2 cellular contexts compared by ENCODE assay signal in the genomic region with DNA sequence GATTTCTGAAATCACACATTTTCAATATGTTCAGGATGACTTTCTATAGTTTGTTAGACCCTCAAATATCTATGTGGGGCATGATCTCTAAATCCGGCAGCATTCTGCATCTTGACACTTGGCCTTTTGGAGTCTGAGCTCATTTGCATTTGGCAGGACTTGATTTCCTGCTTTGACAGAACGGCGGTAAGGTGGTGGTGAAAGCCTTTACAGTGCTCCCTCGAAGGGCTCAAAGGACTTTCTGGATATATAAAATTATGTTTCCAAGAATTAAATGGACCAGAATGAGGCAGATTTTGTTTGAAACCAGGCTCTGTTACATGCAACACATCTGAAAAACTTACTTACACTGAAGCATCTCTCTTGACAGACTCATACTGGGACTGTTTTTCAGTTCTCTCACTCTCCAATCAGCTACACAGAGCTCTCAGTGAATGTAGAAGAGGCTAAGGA.
TF ChIP-seq lines count a peak whose summit lies in the region.

No MANE protein-coding gene starts in this region.

TF ChIP-seq in liver, 16 proteins besides CTCF, POLR2A, EP300 and RAD21 (continued from another document):
- no peak for TF ChIP-seq REST (IDR thresholded peaks at IDR 0.05)
- TF ChIP-seq FOXA2 (IDR thresholded peaks at IDR 0.05): no peak
- TF ChIP-seq YY1 (IDR thresholded peaks at IDR 0.05): no peak
- no peak for TF ChIP-seq SP1 (IDR thresholded peaks at IDR 0.05)
- TF ChIP-seq, protein P1, sequence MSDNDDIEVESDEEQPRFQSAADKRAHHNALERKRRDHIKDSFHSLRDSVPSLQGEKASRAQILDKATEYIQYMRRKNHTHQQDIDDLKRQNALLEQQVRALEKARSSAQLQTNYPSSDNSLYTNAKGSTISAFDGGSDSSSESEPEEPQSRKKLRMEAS (IDR thresholded peaks at IDR 0.05): no peak
- no peak for TF ChIP-seq TAF1 (conservative IDR thresholded peaks at IDR 0.05)
- TF ChIP-seq NR2F2 (IDR thresholded peaks at IDR 0.05): no peak
- TF ChIP-seq ATF3 (IDR thresholded peaks at IDR 0.05): no peak
- TF ChIP-seq HNF4A (conservative IDR thresholded peaks at IDR 0.05): no peak
- TF ChIP-seq ZBTB33 (IDR thresholded peaks at IDR 0.05): no peak
TF ChIP-seq in liver: peak in this region for 0.

TF ChIP-seq in HepG2, 621 proteins besides CTCF, POLR2A, EP300 and RAD21 (continued from another document):
- TF ChIP-seq, protein P2, sequence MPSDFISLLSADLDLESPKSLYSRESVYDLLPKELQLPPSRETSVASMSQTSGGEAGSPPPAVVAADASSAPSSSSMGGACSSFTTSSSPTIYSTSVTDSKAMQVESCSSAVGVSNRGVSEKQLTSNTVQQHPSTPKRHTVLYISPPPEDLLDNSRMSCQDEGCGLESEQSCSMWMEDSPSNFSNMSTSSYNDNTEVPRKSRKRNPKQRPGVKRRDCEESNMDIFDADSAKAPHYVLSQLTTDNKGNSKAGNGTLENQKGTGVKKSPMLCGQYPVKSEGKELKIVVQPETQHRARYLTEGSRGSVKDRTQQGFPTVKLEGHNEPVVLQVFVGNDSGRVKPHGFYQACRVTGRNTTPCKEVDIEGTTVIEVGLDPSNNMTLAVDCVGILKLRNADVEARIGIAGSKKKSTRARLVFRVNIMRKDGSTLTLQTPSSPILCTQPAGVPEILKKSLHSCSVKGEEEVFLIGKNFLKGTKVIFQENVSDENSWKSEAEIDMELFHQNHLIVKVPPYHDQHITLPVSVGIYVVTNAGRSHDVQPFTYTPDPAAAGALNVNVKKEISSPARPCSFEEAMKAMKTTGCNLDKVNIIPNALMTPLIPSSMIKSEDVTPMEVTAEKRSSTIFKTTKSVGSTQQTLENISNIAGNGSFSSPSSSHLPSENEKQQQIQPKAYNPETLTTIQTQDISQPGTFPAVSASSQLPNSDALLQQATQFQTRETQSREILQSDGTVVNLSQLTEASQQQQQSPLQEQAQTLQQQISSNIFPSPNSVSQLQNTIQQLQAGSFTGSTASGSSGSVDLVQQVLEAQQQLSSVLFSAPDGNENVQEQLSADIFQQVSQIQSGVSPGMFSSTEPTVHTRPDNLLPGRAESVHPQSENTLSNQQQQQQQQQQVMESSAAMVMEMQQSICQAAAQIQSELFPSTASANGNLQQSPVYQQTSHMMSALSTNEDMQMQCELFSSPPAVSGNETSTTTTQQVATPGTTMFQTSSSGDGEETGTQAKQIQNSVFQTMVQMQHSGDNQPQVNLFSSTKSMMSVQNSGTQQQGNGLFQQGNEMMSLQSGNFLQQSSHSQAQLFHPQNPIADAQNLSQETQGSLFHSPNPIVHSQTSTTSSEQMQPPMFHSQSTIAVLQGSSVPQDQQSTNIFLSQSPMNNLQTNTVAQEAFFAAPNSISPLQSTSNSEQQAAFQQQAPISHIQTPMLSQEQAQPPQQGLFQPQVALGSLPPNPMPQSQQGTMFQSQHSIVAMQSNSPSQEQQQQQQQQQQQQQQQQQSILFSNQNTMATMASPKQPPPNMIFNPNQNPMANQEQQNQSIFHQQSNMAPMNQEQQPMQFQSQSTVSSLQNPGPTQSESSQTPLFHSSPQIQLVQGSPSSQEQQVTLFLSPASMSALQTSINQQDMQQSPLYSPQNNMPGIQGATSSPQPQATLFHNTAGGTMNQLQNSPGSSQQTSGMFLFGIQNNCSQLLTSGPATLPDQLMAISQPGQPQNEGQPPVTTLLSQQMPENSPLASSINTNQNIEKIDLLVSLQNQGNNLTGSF (CRISPR knock-in tag; IDR thresholded peaks at IDR 0.05): no peak
- TF ChIP-seq ZBTB39 (CRISPR knock-in tag; IDR thresholded peaks at IDR 0.05) (no peak), ZNF10 (CRISPR knock-in tag; IDR thresholded peaks at IDR 0.05; ENCODE audit: borderline replicate concordance, low read depth) (no peak), ZNF503 (CRISPR knock-in tag; IDR thresholded peaks at IDR 0.05) (no peak), PCBP1 (IDR thresholded peaks at IDR 0.05; ENCODE audit: borderline replicate concordance, low read depth, low read length) (no peak), HMGXB4 (CRISPR knock-in tag; IDR thresholded peaks at IDR 0.05; ENCODE audit: borderline replicate concordance in 1 of 2, low read depth in 1 of 2) (no peak), RXRA (CRISPR knock-in tag; IDR thresholded peaks at IDR 0.05) (no peak), PAWR (CRISPR knock-in tag; IDR thresholded peaks at IDR 0.05; ENCODE audit: borderline replicate concordance) (no peak), SPEN (CRISPR knock-in tag; IDR thresholded peaks at IDR 0.05; ENCODE audit: low read depth) (no peak), HDAC6 (IDR thresholded peaks at IDR 0.05; ENCODE audit: low read depth, low read length) (no peak), PHF21A (CRISPR knock-in tag; IDR thresholded peaks at IDR 0.05) (no peak), KLF9 (CRISPR knock-in tag; IDR thresholded peaks at IDR 0.05; ENCODE audit: low read depth) (no peak), ZNF616 (CRISPR knock-in tag; IDR thresholded peaks at IDR 0.05; ENCODE audit: low read depth) (no peak), ZNF761 (CRISPR knock-in tag; conservative IDR thresholded peaks at IDR 0.05) (no peak)
- TF ChIP-seq, protein P3, sequence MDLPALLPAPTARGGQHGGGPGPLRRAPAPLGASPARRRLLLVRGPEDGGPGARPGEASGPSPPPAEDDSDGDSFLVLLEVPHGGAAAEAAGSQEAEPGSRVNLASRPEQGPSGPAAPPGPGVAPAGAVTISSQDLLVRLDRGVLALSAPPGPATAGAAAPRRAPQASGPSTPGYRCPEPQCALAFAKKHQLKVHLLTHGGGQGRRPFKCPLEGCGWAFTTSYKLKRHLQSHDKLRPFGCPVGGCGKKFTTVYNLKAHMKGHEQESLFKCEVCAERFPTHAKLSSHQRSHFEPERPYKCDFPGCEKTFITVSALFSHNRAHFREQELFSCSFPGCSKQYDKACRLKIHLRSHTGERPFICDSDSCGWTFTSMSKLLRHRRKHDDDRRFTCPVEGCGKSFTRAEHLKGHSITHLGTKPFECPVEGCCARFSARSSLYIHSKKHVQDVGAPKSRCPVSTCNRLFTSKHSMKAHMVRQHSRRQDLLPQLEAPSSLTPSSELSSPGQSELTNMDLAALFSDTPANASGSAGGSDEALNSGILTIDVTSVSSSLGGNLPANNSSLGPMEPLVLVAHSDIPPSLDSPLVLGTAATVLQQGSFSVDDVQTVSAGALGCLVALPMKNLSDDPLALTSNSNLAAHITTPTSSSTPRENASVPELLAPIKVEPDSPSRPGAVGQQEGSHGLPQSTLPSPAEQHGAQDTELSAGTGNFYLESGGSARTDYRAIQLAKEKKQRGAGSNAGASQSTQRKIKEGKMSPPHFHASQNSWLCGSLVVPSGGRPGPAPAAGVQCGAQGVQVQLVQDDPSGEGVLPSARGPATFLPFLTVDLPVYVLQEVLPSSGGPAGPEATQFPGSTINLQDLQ (CRISPR knock-in tag; IDR thresholded peaks at IDR 0.05): no peak
- TF ChIP-seq, protein P4, sequence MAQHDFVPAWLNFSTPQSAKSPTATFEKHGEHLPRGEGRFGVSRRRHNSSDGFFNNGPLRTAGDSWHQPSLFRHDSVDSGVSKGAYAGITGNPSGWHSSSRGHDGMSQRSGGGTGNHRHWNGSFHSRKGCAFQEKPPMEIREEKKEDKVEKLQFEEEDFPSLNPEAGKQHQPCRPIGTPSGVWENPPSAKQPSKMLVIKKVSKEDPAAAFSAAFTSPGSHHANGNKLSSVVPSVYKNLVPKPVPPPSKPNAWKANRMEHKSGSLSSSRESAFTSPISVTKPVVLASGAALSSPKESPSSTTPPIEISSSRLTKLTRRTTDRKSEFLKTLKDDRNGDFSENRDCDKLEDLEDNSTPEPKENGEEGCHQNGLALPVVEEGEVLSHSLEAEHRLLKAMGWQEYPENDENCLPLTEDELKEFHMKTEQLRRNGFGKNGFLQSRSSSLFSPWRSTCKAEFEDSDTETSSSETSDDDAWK (CRISPR knock-in tag; IDR thresholded peaks at IDR 0.05): no peak
- TF ChIP-seq, protein P5, sequence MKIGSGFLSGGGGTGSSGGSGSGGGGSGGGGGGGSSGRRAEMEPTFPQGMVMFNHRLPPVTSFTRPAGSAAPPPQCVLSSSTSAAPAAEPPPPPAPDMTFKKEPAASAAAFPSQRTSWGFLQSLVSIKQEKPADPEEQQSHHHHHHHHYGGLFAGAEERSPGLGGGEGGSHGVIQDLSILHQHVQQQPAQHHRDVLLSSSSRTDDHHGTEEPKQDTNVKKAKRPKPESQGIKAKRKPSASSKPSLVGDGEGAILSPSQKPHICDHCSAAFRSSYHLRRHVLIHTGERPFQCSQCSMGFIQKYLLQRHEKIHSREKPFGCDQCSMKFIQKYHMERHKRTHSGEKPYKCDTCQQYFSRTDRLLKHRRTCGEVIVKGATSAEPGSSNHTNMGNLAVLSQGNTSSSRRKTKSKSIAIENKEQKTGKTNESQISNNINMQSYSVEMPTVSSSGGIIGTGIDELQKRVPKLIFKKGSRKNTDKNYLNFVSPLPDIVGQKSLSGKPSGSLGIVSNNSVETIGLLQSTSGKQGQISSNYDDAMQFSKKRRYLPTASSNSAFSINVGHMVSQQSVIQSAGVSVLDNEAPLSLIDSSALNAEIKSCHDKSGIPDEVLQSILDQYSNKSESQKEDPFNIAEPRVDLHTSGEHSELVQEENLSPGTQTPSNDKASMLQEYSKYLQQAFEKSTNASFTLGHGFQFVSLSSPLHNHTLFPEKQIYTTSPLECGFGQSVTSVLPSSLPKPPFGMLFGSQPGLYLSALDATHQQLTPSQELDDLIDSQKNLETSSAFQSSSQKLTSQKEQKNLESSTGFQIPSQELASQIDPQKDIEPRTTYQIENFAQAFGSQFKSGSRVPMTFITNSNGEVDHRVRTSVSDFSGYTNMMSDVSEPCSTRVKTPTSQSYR (CRISPR knock-in tag; IDR thresholded peaks at IDR 0.05; ENCODE audit: borderline replicate concordance): no peak
TF ChIP-seq in HepG2: peak in this region for 0.
